12 cellular contexts compared by ENCODE assay signal in the genomic region with DNA sequence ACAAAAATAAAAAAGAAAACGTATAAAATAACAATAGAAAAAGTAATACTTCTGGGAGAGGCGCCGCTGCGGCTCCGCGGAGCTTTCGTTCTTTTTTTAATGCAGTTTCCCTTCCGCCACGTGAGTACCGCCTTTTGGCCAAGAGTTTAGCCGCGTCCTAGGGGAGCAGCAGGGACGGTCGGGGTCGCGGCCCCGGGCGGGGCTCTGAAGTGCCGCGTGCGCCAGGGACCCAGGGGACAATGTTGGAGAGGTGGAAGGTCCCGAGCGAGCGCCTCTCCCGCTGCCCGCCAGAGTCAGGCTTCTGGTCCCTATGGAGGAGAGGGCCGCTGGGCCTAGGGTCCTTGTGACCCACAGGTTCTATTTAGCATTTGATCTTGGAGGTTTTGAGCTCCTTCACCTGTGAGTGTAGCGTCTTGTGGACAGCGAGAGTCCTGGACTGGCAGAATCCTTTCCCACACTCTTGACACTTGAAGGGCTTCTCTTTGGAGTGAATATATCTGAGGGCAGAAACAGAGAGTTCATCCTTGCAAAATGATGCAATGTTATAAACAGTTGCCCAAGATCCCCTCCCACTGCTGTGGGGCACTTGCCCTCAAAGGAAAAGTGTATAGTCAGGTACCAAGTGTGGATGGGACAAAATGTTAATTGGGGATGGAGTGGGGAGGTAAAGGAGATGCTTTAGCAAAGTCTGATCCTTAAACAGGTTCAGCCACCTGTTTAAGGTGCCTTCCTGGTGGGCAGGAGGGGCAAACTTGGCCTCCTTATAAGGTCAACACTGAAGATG. TPM values are rescaled to one million over a fixed set of nuclear protein-coding genes. Genes with fewer than 3 reads are reported as not detected.
DNase-seq lines count a peak whose midpoint lies in the region; ATAC-seq, FAIRE-seq and TF ChIP-seq lines count a peak whose summit lies in the region.
"Had no signal": no experiment of that assay in that cellular context is flagged by ENCODE, and none has a peak within 500 bp of the region (broad histone marks: within the 10 kb centered on the region; RNA-seq: fewer than 3 reads in every experiment).

No MANE protein-coding gene starts in this region.

- POLR2A ChIA-PET in activated B cell treated with CpG ODN at 0.5 μM for 24 hours (lab: Charles Lee): interaction anchor here (1.2 kb wide), 1 partner anchor 792 kb away, joined by 3 read pairs; no protein-coding TSS in a partner anchor
- POLR2A ChIA-PET in GM10248 (lab: Yijun Ruan, JAX): interaction anchor here (0.6 kb wide), 1 partner anchor 296 kb away, joined by 3 read pairs; no protein-coding TSS in a partner anchor

- H3K9me1 ChIP-seq in keratinocyte (ENCODE audit: control insufficient read depth, extremely low read depth, insufficient read depth, low read length): no peaks in the 10 kb centered on the region

- no peak overlapping the region for H3K27ac Mint-ChIP-seq in activated B cell treated with CpG ODN at 0.5 μM for 24 hours

- H3K36me3 ChIP-seq in left ventricle myocardium inferior (peaks cover 17% of the 10 kb centered on the region), keratinocyte (ENCODE audit: control insufficient read depth in 2 of 2, extremely low read depth in 1 of 2, insufficient read depth in 2 of 2, low read length in 2 of 2) (no peaks in the 10 kb centered on the region), thoracic aorta (peaks cover 6% of the 10 kb centered on the region)

- H3K9me3 Mint-ChIP-seq in activated B cell treated with CpG ODN at 0.5 μM for 24 hours: no peaks in the 10 kb centered on the region

- H3K4me1 ChIP-seq in left ventricle myocardium inferior (peaks cover 36% of the 10 kb centered on the region), keratinocyte (ENCODE audit: control insufficient read depth, extremely low read depth, insufficient read depth, low read length) (peaks cover 8% of the 10 kb centered on the region), thoracic aorta (ENCODE audit: control insufficient read depth in 1 of 2, low read depth in 2 of 2) (peaks cover 13 to 66% of the 10 kb centered on the region in 2 donors)

- no peaks in the 10 kb centered on the region for H3K9me3 ChIP-seq in left ventricle myocardium inferior (replicated peaks)
- H3K9me3 ChIP-seq in keratinocyte (ENCODE audit: control insufficient read depth, low read depth, low read length): no peaks in the 10 kb centered on the region
- H3K9me3 ChIP-seq in thoracic aorta: no peaks in the 10 kb centered on the region

- FAIRE-seq in keratinocyte (lab: Jason Lieb, UNC): no peak

- intact Hi-C loops in left ventricle myocardium inferior (cut with micrococcal nuclease) (no loop called here), Right ventricle myocardium superior (cut with DNase I) (loop anchor here (5.0 to 10.0 kb wide), 2 partner anchors 513 to 830 kb away; no protein-coding TSS in a partner anchor), activated B cell treated with CpG ODN at 0.5 μM for 24 hours (cut with micrococcal nuclease) (no loop called here)

- no peak overlapping the region for H2AFZ ChIP-seq in keratinocyte (ENCODE audit: control insufficient read depth, low read length)

- peaks cover 68% of the 10 kb centered on the region for H3K27me3 Mint-ChIP-seq in activated B cell treated with CpG ODN at 0.5 μM for 24 hours

- no peak overlapping the region for H3K9ac ChIP-seq in keratinocyte (ENCODE audit: control insufficient read depth, extremely low read depth, insufficient read depth, low read length)

- H3K4me3 Mint-ChIP-seq in activated B cell treated with CpG ODN at 0.5 μM for 24 hours: peak overlapping the region; percentile 38

- H3K4me1 Mint-ChIP-seq in activated B cell treated with CpG ODN at 0.5 μM for 24 hours: peaks cover 46% of the 10 kb centered on the region

- H3K4me3 ChIP-seq in left ventricle myocardium inferior: peak overlapping the region; percentile 57
- peak overlapping the region in 2 of 3 experiments; percentile 9 to 41 for H3K4me3 ChIP-seq in keratinocyte (ENCODE audit: control insufficient read depth in 2 of 3, extremely low read depth in 1 of 3, insufficient read depth in 2 of 3, low read depth in 1 of 3, low read length in 3 of 3)
- H3K4me3 ChIP-seq in thoracic aorta: peak overlapping the region; percentile 95

- no peak overlapping the region for H3K27ac ChIP-seq in left ventricle myocardium inferior (replicated peaks)
- no peak overlapping the region for H3K27ac ChIP-seq in keratinocyte (ENCODE audit: control insufficient read depth, insufficient read depth, low read length)
- peak overlapping the region; percentile 88 to 96 for H3K27ac ChIP-seq in thoracic aorta

- dilution Hi-C loops in keratinocyte (cut with MboI; ENCODE audit: extremely low pct_ligation_motif_present, low sequenced_read_pairs): loop anchor here (25.0 kb wide), 1 partner anchor 510 kb away; no protein-coding TSS in a partner anchor

- H3K27me3 ChIP-seq in left ventricle myocardium inferior (ENCODE audit: low read depth): peaks cover 65% of the 10 kb centered on the region
- peaks cover 71% of the 10 kb centered on the region for H3K27me3 ChIP-seq in keratinocyte (ENCODE audit: control insufficient read depth, extremely low read depth, insufficient read depth, low read length)
- H3K27me3 ChIP-seq in thoracic aorta (replicated peaks; ENCODE audit: insufficient read depth): no peaks in the 10 kb centered on the region

- CTCF ChIA-PET in activated B cell treated with CpG ODN at 0.5 μM for 24 hours (lab: Charles Lee): no interaction called here
- CTCF ChIA-PET in GM10248 (lab: Yijun Ruan, JAX): interaction anchor here (1.1 to 3.6 kb wide), 3 partner anchors 9 to 17 kb away, joined by 3 to 17 read pairs (median 8); no protein-coding TSS in a partner anchor

- peaks cover 2% of the 10 kb centered on the region for H3K79me2 ChIP-seq in keratinocyte (ENCODE audit: control insufficient read depth, insufficient read depth, low read length)

- peaks cover 8% of the 10 kb centered on the region for H3K36me3 Mint-ChIP-seq in activated B cell treated with CpG ODN at 0.5 μM for 24 hours (ENCODE audit: low read depth)

- ATAC-seq in Right ventricle myocardium superior (ENCODE audit: poor library complexity) (no peak), activated B cell treated with CpG ODN at 0.5 μM for 24 hours (ENCODE audit: low read depth) (no peak), thoracic aorta (ENCODE audit: insufficient number of reproducible peaks, low FRiP score, low read depth) (no peak)
- ATAC-seq: left lobe of liver had no signal

- peak overlapping the region; percentile 45 for H3K4me2 ChIP-seq in keratinocyte (ENCODE audit: control insufficient read depth, extremely low read depth, insufficient read depth, low read depth, low read length)

- DNase-seq in left ventricle myocardium inferior (no peak), Right ventricle myocardium superior (no peak), activated B cell treated with CpG ODN at 0.5 μM for 24 hours (no peak), keratinocyte (ENCODE audit: low read depth, low spot score) (no peak), thoracic aorta (ENCODE audit: low spot score) (no peak), GM10248 (ENCODE audit: extremely low spot score) (no peak), cerebellum (ENCODE audit: low spot score) (no peak)
- DNase-seq in stimulated activated CD4-positive, alpha-beta T cell treated with anti-CD3 and anti-CD28 coated beads, Interleukin-4, amount 100 ng/mL, for 24 hours: no peak
- DNase-seq: activated CD4-positive, CD25-positive, alpha-beta regulatory T cell treated with anti-CD3 and anti-CD28 coated beads, Interleukin-2, amount 50 U/mL, for 72 hours; anterior cingulate cortex; NCI-H2081 had no signal

- no peaks in the 10 kb centered on the region for H4K20me1 ChIP-seq in keratinocyte (ENCODE audit: control insufficient read depth, extremely low read depth, insufficient read depth, low read length)

- TF ChIP-seq CTCF in left ventricle myocardium inferior (IDR thresholded peaks at IDR 0.05; ENCODE audit: borderline replicate concordance) (no peak), activated B cell treated with CpG ODN at 0.5 μM for 24 hours (IDR thresholded peaks at IDR 0.05) (no peak), keratinocyte (optimal IDR thresholded peaks at IDR 0.05 in 1 of 3, IDR thresholded peaks at IDR 0.05 in 1 of 3, conservative IDR thresholded peaks at IDR 0.05 in 1 of 3; ENCODE audit: extremely low read depth in 1 of 3, insufficient read depth in 2 of 3, low read length in 3 of 3) (no peak), thoracic aorta (IDR thresholded peaks at IDR 0.05) (no peak), GM10248 (IDR thresholded peaks at IDR 0.05; ENCODE audit: control extremely low read depth, extremely low read depth, low read depth, missing control alignments) (no peak)

RNA-seq across cellular contexts. Expression of a gene that starts 6.3 kb away (rescaled TPM):
- total RNA-seq in left ventricle myocardium inferior: 2.7 TPM
- 5.4 TPM for total RNA-seq in Right ventricle myocardium superior
- total RNA-seq in activated B cell treated with CpG ODN at 0.5 μM for 24 hours: not detected in 2 replicates
- polyA plus RNA-seq in keratinocyte: 0.09 to 0.20 TPM (median 0.14 TPM) in 3 replicates
- polyA plus RNA-seq in keratinocyte (2011; ENCODE audit: low read depth): not detected
- 0.05 and 0.32 TPM in 2 replicates for polyA plus RNA-seq in keratinocyte (2011; cell fraction: cytosol; rRNA removed)
- 0.41 and 0.48 TPM in 2 replicates for polyA plus RNA-seq in keratinocyte (2011; cell fraction: nucleus; rRNA removed)
- polyA plus RNA-seq in keratinocyte (2012; ENCODE audit: low replicate concordance): 0.13 and 0.29 TPM in 2 replicates
- polyA minus RNA-seq in keratinocyte: 0.19 to 0.30 TPM in 2 of 3 replicates, not detected in the other
- not detected for polyA minus RNA-seq in keratinocyte (2011; cell fraction: cytosol; rRNA and poly(A)+ RNA removed)
- 0.32 and 0.54 TPM in 2 replicates for polyA minus RNA-seq in keratinocyte (2011; cell fraction: nucleus; rRNA and poly(A)+ RNA removed)
- total RNA-seq in thoracic aorta: 100 to 1,000 TPM in 1 of 2 donors, 10 to 100 TPM in 1; 90.7 to 180 TPM
- 8.7 TPM for total RNA-seq in cerebellum

Comparison
In these comparisons a context has a peak if more than half of its experiments do, and no peak if none do; other contexts are left out.
1. H3K27ac ChIP-seq: peak in thoracic aorta (2 of 2); none in left ventricle myocardium inferior (single experiment) and keratinocyte (single experiment).
2. H3K4me3 ChIP-seq: peak in every context shown above with its lines; median percentile 95 in thoracic aorta; 57 in left ventricle myocardium inferior; 25 in keratinocyte.